ENCODE assay signal across 17 cellular contexts in the genomic region with DNA sequence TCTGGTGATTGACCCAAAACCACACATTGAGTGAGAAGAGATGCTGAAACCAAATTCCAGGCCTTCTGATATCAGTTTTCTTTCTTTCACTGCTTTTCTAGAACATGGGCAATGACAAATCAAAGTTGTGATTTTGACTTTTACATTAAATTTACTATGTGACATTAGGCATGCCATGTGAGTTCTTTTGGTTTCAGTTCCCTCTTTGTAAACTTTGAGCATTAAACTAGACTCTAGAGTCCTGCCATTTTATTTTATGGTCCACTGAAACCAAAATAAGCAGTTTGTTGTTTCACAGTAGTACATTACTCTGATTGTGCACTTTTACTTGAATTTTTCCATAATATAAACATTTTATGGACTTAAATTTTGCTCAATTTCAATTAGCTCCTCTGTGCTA.
DNase-seq lines count a peak whose midpoint lies in the region; ATAC-seq and TF ChIP-seq lines count a peak whose summit lies in the region.
"Had no signal": no experiment of that assay in that cellular context is flagged by ENCODE, and none has a peak within 500 bp of the region (broad histone marks: within the 10 kb centered on the region; RNA-seq: fewer than 3 reads in every experiment).

No MANE protein-coding gene starts in this region.

- H3K27me3 Mint-ChIP-seq in naive B cell = peaks cover 0 to 4% (median 0%) of the 10 kb centered on the region in 3 donors
- H3K27me3 Mint-ChIP-seq: activated naive CD8-positive, alpha-beta T cell treated with anti-CD3 and anti-CD28 coated beads, Interleukin-2, amount 10 ng/mL, durations not matched to agents 7 days and 5 days had no signal

- H3K4me3 ChIP-seq in MM.1S (ENCODE audit: low read length) (no peak overlapping the region), MG63 (no peak overlapping the region)
- H3K4me3 ChIP-seq: breast epithelium, prostate gland had no signal

- H3K27ac ChIP-seq in MM.1S (ENCODE audit: low read length) = no peak overlapping the region
- H3K27ac ChIP-seq: breast epithelium, prostate gland, VCaP had no signal

- DNase-seq in MM.1S = peak; percentile 36
- no peak for DNase-seq in naive B cell
- DNase-seq in NCI-H345 treated with DMSO at 0.1 percent for 48 hours (lab: John Stamatoyannopoulos, UW; ENCODE audit: unreplicated experiment) = no peak
- no peak for DNase-seq in MG63
- DNase-seq in NCI-H1092 treated with DMSO at 0.1 percent for 48 hours (lab: John Stamatoyannopoulos, UW) = no peak
- DNase-seq: activated CD8-positive, alpha-beta T cell treated with anti-CD3 and anti-CD28 coated beads, Interleukin-2, amount 10 ng/mL, durations not matched to agents 7 days and 5 days; activated naive CD8-positive, alpha-beta T cell treated with anti-CD3 and anti-CD28 coated beads, Interleukin-2, amount 10 ng/mL, durations not matched to agents 7 days and 5 days; activated T-cell treated with anti-CD3 and anti-CD28 coated beads, Interleukin-2, amount 50 U/mL, for 72 hours; NCI-H2029 treated with DMSO at 0.1 percent for 48 hours; T-helper 1 cell had no signal

- H4K20me1 ChIP-seq in MM.1S (ENCODE audit: insufficient read depth, low read length) = no peaks in the 10 kb centered on the region

- no peaks in the 10 kb centered on the region for H3K27me3 ChIP-seq in MM.1S (replicated peaks; ENCODE audit: insufficient read depth, low read length)
- H3K27me3 ChIP-seq in MG63 = no peaks in the 10 kb centered on the region
- H3K27me3 ChIP-seq: breast epithelium had no signal

- H3K9ac ChIP-seq in MM.1S (ENCODE audit: low read length) = no peak overlapping the region

- H3K36me3 ChIP-seq in MM.1S (replicated peaks; ENCODE audit: insufficient read depth, low read length) (no peaks in the 10 kb centered on the region), MG63 (no peaks in the 10 kb centered on the region)
- H3K36me3 ChIP-seq: breast epithelium, prostate gland had no signal

- no peak overlapping the region for H3K4me3 Mint-ChIP-seq in naive B cell
- H3K4me3 Mint-ChIP-seq: activated CD8-positive, alpha-beta T cell treated with anti-CD3 and anti-CD28 coated beads, Interleukin-2, amount 10 ng/mL, durations not matched to agents 7 days and 5 days; activated naive CD8-positive, alpha-beta T cell treated with anti-CD3 and anti-CD28 coated beads, Interleukin-2, amount 10 ng/mL, durations not matched to agents 7 days and 5 days; activated T-cell treated with anti-CD3 and anti-CD28 coated beads, Interleukin-2, amount 50 U/mL, for 72 hours had no signal

- H3K9me3 ChIP-seq in MM.1S (replicated peaks; ENCODE audit: insufficient read depth, low read length) (no peaks in the 10 kb centered on the region), MG63 (no peaks in the 10 kb centered on the region)
- H3K9me3 ChIP-seq: breast epithelium, prostate gland had no signal

- no peaks in the 10 kb centered on the region for H3F3A ChIP-seq in MM.1S (ENCODE audit: insufficient read depth, low read length)

- H3K36me3 Mint-ChIP-seq in naive B cell = no peaks in the 10 kb centered on the region
- H3K36me3 Mint-ChIP-seq: activated naive CD8-positive, alpha-beta T cell treated with anti-CD3 and anti-CD28 coated beads, Interleukin-2, amount 10 ng/mL, durations not matched to agents 7 days and 5 days had no signal

- no peak overlapping the region for H3K27ac Mint-ChIP-seq in naive B cell
- H3K27ac Mint-ChIP-seq: activated CD8-positive, alpha-beta T cell treated with anti-CD3 and anti-CD28 coated beads, Interleukin-2, amount 10 ng/mL, durations not matched to agents 7 days and 5 days; activated naive CD8-positive, alpha-beta T cell treated with anti-CD3 and anti-CD28 coated beads, Interleukin-2, amount 10 ng/mL, durations not matched to agents 7 days and 5 days; activated T-cell treated with anti-CD3 and anti-CD28 coated beads, Interleukin-2, amount 50 U/mL, for 72 hours had no signal

- no peaks in the 10 kb centered on the region for H3K9me2 ChIP-seq in MM.1S (replicated peaks; ENCODE audit: insufficient read depth, low read length)

- no peaks in the 10 kb centered on the region for H3K79me2 ChIP-seq in MM.1S (ENCODE audit: low read length)

- no peaks in the 10 kb centered on the region; the same call in 1 of the 2 replicates for H3K4me1 ChIP-seq in MM.1S (ENCODE audit: low read length)
- H3K4me1 ChIP-seq: breast epithelium, prostate gland had no signal

- peak overlapping the region; percentile 7; the same call in 1 of the 2 replicates for H3K4me2 ChIP-seq in MM.1S (ENCODE audit: low read depth, low read length)

- peaks cover 0 to 4% (median 0%) of the 10 kb centered on the region in 7 donors for H3K9me3 Mint-ChIP-seq in naive B cell
- H3K9me3 Mint-ChIP-seq: activated naive CD8-positive, alpha-beta T cell treated with anti-CD3 and anti-CD28 coated beads, Interleukin-2, amount 10 ng/mL, durations not matched to agents 7 days and 5 days had no signal

- H2AFZ ChIP-seq in MM.1S (ENCODE audit: low read length) = no peak overlapping the region

- ATAC-seq in GM18867 (IDR thresholded peaks at IDR 0.05; ENCODE audit: unreplicated experiment) (peak; percentile 73), HG02798 (IDR thresholded peaks at IDR 0.05; ENCODE audit: poor library complexity, unreplicated experiment) (peak; percentile 66), naive B cell (ENCODE audit: low read depth in 2 of 2) (peak; percentile 50 to 55)
- ATAC-seq: activated CD8-positive, alpha-beta T cell treated with anti-CD3 and anti-CD28 coated beads, Interleukin-2, amount 10 ng/mL, durations not matched to agents 7 days and 5 days; activated T-cell treated with anti-CD3 and anti-CD28 coated beads, Interleukin-2, amount 50 U/mL, for 72 hours; esophagus mucosa; HCT116 had no signal

- peaks cover 0 to 9% (median 3%) of the 10 kb centered on the region in 3 donors for H3K4me1 Mint-ChIP-seq in naive B cell
- H3K4me1 Mint-ChIP-seq: activated naive CD8-positive, alpha-beta T cell treated with anti-CD3 and anti-CD28 coated beads, Interleukin-2, amount 10 ng/mL, durations not matched to agents 7 days and 5 days had no signal

- no peak for TF ChIP-seq CTCF in MM.1S (IDR thresholded peaks at IDR 0.05; ENCODE audit: low read length)
